15 cellular contexts compared by ENCODE assay signal in genomic region chr6:90461367-90461766, GRCh38.
DNase-seq lines count a peak whose midpoint lies in the region; ATAC-seq and TF ChIP-seq lines count a peak whose summit lies in the region.
"Had no signal": no experiment of that assay in that cellular context is flagged by ENCODE, and none has a peak within 500 bp of the region (broad histone marks: within the 10 kb centered on the region; RNA-seq: fewer than 3 reads in every experiment).

No MANE protein-coding gene starts in this region.

- peaks cover 3% of the 10 kb centered on the region for H3K9me3 Mint-ChIP-seq in activated T-helper 1 cell treated with anti-CD3 and anti-CD28 coated beads, Interleukin-12 subunit alpha, Interleukin-12 subunit beta, Interleukin-2, Interleukin-4 antibody, amounts not matched to agents 30 ng/mL and 10 ng/mL and 1 ng/mL, durations not matched to agents 14 hours and 24 hours and 36 hours
- H3K9me3 Mint-ChIP-seq: CD14-positive monocyte had no signal

- peaks cover 86% of the 10 kb centered on the region for H3K4me1 Mint-ChIP-seq in activated T-helper 1 cell treated with anti-CD3 and anti-CD28 coated beads, Interleukin-12 subunit alpha, Interleukin-12 subunit beta, Interleukin-2, Interleukin-4 antibody, amounts not matched to agents 30 ng/mL and 10 ng/mL and 1 ng/mL, durations not matched to agents 14 hours and 24 hours and 36 hours (ENCODE audit: low read depth)
- H3K4me1 Mint-ChIP-seq: CD14-positive monocyte had no signal

- intact Hi-C loops in activated T-helper 1 cell treated with anti-CD3 and anti-CD28 coated beads, Interleukin-12 subunit alpha, Interleukin-12 subunit beta, Interleukin-2, Interleukin-4 antibody, amounts not matched to agents 30 ng/mL and 10 ng/mL and 1 ng/mL, durations not matched to agents 14 hours and 24 hours and 36 hours (cut with micrococcal nuclease): no loop called here
- intact Hi-C loops in mucosa of descending colon (cut with DNase I, micrococcal nuclease): no loop called here
- intact Hi-C loops in left ventricle myocardium inferior (cut with micrococcal nuclease): no loop called here

- H3K36me3 Mint-ChIP-seq in activated T-helper 1 cell treated with anti-CD3 and anti-CD28 coated beads, Interleukin-12 subunit alpha, Interleukin-12 subunit beta, Interleukin-2, Interleukin-4 antibody, amounts not matched to agents 30 ng/mL and 10 ng/mL and 1 ng/mL, durations not matched to agents 14 hours and 24 hours and 36 hours (ENCODE audit: low read depth): peaks cover 4% of the 10 kb centered on the region
- H3K36me3 Mint-ChIP-seq: CD14-positive monocyte had no signal

- H3K4me3 Mint-ChIP-seq in activated T-helper 1 cell treated with anti-CD3 and anti-CD28 coated beads, Interleukin-12 subunit alpha, Interleukin-12 subunit beta, Interleukin-2, Interleukin-4 antibody, amounts not matched to agents 30 ng/mL and 10 ng/mL and 1 ng/mL, durations not matched to agents 14 hours and 24 hours and 36 hours: peak overlapping the region; percentile 35
- H3K4me3 Mint-ChIP-seq: CD14-positive monocyte had no signal

- no peaks in the 10 kb centered on the region for H3K36me3 ChIP-seq in mucosa of descending colon (ENCODE audit: low read depth)
- no peaks in the 10 kb centered on the region for H3K36me3 ChIP-seq in left ventricle myocardium inferior
- H3K36me3 ChIP-seq: HAP-1 had no signal

- no peaks in the 10 kb centered on the region for H3K27me3 Mint-ChIP-seq in activated T-helper 1 cell treated with anti-CD3 and anti-CD28 coated beads, Interleukin-12 subunit alpha, Interleukin-12 subunit beta, Interleukin-2, Interleukin-4 antibody, amounts not matched to agents 30 ng/mL and 10 ng/mL and 1 ng/mL, durations not matched to agents 14 hours and 24 hours and 36 hours (ENCODE audit: insufficient read depth)

- H3K27ac Mint-ChIP-seq in activated T-helper 1 cell treated with anti-CD3 and anti-CD28 coated beads, Interleukin-12 subunit alpha, Interleukin-12 subunit beta, Interleukin-2, Interleukin-4 antibody, amounts not matched to agents 30 ng/mL and 10 ng/mL and 1 ng/mL, durations not matched to agents 14 hours and 24 hours and 36 hours: peak overlapping the region; percentile 45
- H3K27ac Mint-ChIP-seq: CD14-positive monocyte had no signal

- no peaks in the 10 kb centered on the region for H3K9me3 ChIP-seq in mucosa of descending colon
- H3K9me3 ChIP-seq in left ventricle myocardium inferior (replicated peaks): no peaks in the 10 kb centered on the region
- H3K9me3 ChIP-seq: Caco-2, HAP-1 had no signal

- no peak for TF ChIP-seq CTCF in mucosa of descending colon (IDR thresholded peaks at IDR 0.05)
- TF ChIP-seq CTCF in left ventricle myocardium inferior (IDR thresholded peaks at IDR 0.05; ENCODE audit: borderline replicate concordance): no peak

- H3K4me3 ChIP-seq in mucosa of descending colon (no peak overlapping the region), left ventricle myocardium inferior (no peak overlapping the region)
- H3K4me3 ChIP-seq: HAP-1 had no signal

- H3K27me3 ChIP-seq in left ventricle myocardium inferior (ENCODE audit: low read depth): peaks cover 8% of the 10 kb centered on the region

- H3K27ac ChIP-seq in left ventricle myocardium inferior (replicated peaks): no peak overlapping the region

- peak; percentile 50 for DNase-seq in activated CD8-positive, alpha-beta memory T cell treated with anti-CD3 and anti-CD28 coated beads for 24 hours
- no peak for DNase-seq in activated CD8-positive, alpha-beta memory T cell treated with anti-CD3 and anti-CD28 coated beads, Interleukin-2, amount 50 U/mL, for 48 hours
- DNase-seq in activated T-helper 1 cell treated with anti-CD3 and anti-CD28 coated beads, Interleukin-12 subunit alpha, Interleukin-12 subunit beta, Interleukin-2, Interleukin-4 antibody, amounts not matched to agents 30 ng/mL and 10 ng/mL and 1 ng/mL, durations not matched to agents 14 hours and 24 hours and 36 hours (ENCODE audit: low spot score): no peak
- DNase-seq in mucosa of descending colon: no peak
- DNase-seq in left ventricle myocardium inferior: no peak
- DNase-seq: Caco-2, Kasumi-1, NCI-H1105 treated with DMSO at 0.1 percent for 48 hours, NCI-H187, NCI-H446 had no signal

- ATAC-seq in HG02870 (IDR thresholded peaks at IDR 0.05; ENCODE audit: unreplicated experiment): peak; percentile 49
- peak; percentile 73 for ATAC-seq in mucosa of descending colon
- ATAC-seq in HG03469 (IDR thresholded peaks at IDR 0.05; ENCODE audit: unreplicated experiment): no peak
- ATAC-seq: Panc1 had no signal

- H3K4me1 ChIP-seq in mucosa of descending colon (ENCODE audit: low read depth) (no peaks in the 10 kb centered on the region), left ventricle myocardium inferior (peaks cover 3% of the 10 kb centered on the region)
- H3K4me1 ChIP-seq: Caco-2, HAP-1 had no signal
